Comparison of ENCODE assay signal across 1 cellular context in the genomic region with DNA sequence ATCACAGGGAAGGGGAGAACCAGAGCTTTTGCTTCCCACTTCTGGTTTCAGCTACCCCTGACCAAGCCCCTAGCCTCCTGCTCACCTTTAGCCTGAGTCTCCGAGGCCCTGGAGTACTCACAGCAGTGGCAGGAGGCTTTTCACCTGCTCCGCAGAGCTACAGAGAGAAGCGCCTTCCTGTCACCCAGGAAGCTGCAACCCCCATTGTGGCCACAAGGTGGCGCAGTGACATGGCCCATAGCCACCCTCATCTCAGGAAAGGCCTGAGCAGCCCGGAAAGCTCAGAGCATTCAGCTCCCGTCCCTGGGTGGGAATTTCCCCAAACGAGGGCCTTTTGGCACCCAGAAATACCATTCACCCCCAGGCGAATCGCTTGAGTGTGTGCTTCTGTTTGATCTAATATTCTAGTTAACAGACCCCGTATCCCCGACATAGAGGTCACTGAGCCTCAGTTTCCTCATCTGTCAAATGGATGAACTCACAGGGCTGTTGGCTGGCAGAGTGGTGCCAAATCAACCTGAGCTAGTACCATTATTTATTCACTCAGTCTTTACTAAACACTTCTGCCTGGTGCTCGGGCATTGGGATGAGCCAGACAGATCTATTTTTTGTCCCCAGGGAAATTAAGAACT.
TF ChIP-seq lines count a peak whose summit lies in the region.

No MANE protein-coding gene starts in this region.

TF ChIP-seq in GM23338, 12 proteins besides CTCF, POLR2A, EP300 and RAD21 (continued from another document):
- TF ChIP-seq, protein P1, sequence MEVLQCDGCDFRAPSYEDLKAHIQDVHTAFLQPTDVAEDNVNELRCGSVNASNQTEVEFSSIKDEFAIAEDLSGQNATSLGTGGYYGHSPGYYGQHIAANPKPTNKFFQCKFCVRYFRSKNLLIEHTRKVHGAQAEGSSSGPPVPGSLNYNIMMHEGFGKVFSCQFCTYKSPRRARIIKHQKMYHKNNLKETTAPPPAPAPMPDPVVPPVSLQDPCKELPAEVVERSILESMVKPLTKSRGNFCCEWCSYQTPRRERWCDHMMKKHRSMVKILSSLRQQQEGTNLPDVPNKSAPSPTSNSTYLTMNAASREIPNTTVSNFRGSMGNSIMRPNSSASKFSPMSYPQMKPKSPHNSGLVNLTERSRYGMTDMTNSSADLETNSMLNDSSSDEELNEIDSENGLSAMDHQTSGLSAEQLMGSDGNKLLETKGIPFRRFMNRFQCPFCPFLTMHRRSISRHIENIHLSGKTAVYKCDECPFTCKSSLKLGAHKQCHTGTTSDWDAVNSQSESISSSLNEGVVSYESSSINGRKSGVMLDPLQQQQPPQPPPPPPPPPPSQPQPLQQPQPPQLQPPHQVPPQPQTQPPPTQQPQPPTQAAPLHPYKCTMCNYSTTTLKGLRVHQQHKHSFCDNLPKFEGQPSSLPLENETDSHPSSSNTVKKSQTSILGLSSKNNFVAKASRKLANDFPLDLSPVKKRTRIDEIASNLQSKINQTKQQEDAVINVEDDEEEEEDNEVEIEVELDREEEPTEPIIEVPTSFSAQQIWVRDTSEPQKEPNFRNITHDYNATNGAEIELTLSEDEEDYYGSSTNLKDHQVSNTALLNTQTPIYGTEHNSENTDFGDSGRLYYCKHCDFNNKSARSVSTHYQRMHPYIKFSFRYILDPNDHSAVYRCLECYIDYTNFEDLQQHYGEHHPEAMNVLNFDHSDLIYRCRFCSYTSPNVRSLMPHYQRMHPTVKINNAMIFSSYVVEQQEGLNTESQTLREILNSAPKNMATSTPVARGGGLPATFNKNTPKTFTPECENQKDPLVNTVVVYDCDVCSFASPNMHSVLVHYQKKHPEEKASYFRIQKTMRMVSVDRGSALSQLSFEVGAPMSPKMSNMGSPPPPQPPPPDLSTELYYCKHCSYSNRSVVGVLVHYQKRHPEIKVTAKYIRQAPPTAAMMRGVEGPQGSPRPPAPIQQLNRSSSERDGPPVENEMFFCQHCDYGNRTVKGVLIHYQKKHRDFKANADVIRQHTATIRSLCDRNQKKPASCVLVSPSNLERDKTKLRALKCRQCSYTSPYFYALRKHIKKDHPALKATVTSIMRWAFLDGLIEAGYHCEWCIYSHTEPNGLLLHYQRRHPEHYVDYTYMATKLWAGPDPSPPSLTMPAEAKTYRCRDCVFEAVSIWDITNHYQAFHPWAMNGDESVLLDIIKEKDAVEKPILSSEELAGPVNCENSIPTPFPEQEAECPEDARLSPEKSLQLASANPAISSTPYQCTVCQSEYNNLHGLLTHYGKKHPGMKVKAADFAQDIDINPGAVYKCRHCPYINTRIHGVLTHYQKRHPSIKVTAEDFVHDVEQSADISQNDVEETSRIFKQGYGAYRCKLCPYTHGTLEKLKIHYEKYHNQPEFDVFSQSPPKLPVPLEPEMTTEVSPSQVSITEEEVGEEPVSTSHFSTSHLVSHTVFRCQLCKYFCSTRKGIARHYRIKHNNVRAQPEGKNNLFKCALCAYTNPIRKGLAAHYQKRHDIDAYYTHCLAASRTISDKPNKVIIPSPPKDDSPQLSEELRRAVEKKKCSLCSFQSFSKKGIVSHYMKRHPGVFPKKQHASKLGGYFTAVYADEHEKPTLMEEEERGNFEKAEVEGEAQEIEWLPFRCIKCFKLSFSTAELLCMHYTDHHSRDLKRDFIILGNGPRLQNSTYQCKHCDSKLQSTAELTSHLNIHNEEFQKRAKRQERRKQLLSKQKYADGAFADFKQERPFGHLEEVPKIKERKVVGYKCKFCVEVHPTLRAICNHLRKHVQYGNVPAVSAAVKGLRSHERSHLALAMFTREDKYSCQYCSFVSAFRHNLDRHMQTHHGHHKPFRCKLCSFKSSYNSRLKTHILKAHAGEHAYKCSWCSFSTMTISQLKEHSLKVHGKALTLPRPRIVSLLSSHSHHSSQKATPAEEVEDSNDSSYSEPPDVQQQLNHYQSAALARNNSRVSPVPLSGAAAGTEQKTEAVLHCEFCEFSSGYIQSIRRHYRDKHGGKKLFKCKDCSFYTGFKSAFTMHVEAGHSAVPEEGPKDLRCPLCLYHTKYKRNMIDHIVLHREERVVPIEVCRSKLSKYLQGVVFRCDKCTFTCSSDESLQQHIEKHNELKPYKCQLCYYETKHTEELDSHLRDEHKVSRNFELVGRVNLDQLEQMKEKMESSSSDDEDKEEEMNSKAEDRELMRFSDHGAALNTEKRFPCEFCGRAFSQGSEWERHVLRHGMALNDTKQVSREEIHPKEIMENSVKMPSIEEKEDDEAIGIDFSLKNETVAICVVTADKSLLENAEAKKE (CRISPR knock-in tag; IDR thresholded peaks at IDR 0.05), result no peak
- TF ChIP-seq, protein P2, sequence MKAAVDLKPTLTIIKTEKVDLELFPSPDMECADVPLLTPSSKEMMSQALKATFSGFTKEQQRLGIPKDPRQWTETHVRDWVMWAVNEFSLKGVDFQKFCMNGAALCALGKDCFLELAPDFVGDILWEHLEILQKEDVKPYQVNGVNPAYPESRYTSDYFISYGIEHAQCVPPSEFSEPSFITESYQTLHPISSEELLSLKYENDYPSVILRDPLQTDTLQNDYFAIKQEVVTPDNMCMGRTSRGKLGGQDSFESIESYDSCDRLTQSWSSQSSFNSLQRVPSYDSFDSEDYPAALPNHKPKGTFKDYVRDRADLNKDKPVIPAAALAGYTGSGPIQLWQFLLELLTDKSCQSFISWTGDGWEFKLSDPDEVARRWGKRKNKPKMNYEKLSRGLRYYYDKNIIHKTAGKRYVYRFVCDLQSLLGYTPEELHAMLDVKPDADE (IDR thresholded peaks at IDR 0.05), result no peak
- TF ChIP-seq JUNB (IDR thresholded peaks at IDR 0.05; ENCODE audit: unreplicated experiment), result no peak
- no peak for TF ChIP-seq STAT1 (IDR thresholded peaks at IDR 0.05; ENCODE audit: unreplicated experiment)
- TF ChIP-seq ZNF331 (CRISPR knock-in tag; IDR thresholded peaks at IDR 0.05; ENCODE audit: low read depth), result no peak
- no peak for TF ChIP-seq EZH2 (IDR thresholded peaks at IDR 0.05; ENCODE audit: low read depth, unreplicated experiment)
